ENCODE assay signal across 9 cellular contexts in the genomic region with DNA sequence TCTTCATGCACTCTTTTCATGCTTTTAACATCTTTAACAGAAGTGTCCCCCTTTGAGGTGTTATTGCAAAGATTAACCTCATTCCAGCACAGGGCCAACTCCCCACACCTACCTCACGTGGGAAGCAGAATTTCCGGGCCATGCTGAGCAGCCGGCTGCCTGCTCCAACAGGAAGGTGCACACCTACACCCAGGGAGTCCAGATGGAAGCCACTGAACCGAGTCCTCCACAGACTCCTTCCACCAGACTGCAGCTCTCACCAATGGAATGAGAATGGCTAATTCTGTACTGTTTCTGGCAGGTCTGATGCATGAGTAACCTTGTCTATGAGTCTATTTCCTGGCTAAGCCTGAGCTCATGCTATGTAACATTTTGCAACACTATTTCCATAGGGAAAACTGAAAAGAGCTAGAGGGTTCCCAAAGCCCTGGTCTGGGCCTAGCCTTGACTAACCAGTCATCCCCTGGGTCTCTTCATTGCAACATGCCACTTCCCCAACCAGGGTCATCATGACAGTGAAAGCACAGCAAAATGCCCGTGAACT. TPM values are rescaled to one million over a fixed set of nuclear protein-coding genes. Genes with fewer than 3 reads are reported as not detected.
DNase-seq lines count a peak whose midpoint lies in the region; ATAC-seq and TF ChIP-seq lines count a peak whose summit lies in the region.
"Had no signal": no experiment of that assay in that cellular context is flagged by ENCODE, and none has a peak within 500 bp of the region (broad histone marks: within the 10 kb centered on the region; RNA-seq: fewer than 3 reads in every experiment).

No MANE protein-coding gene starts in this region.

- peak; percentile 88 for DNase-seq in AG04450 (ENCODE audit: low read depth, low spot score)
- no peak for DNase-seq in Karpas-422
- DNase-seq in cerebellar nuclear complex (lab: John Stamatoyannopoulos, UW): peak; percentile 84 to 95
- peak; percentile 75 for DNase-seq in mesenteric fat pad (ENCODE audit: low spot score)
- DNase-seq in ecto neural progenitor cell (ENCODE audit: low spot score): no peak
- DNase-seq in GM10248 (ENCODE audit: extremely low spot score): no peak

- H3K9me3 ChIP-seq in AG04450 (ENCODE audit: control insufficient read depth, insufficient read depth, low read length) (no peaks in the 10 kb centered on the region; the same call in 1 of the 2 replicates), Karpas-422 (ENCODE audit: low read length) (no peaks in the 10 kb centered on the region)
- H3K9me3 ChIP-seq: heart left ventricle had no signal

- no peaks in the 10 kb centered on the region for H3K9me2 ChIP-seq in Karpas-422 (replicated peaks; ENCODE audit: insufficient read depth, low read length)

- no peak overlapping the region for H3K4me2 ChIP-seq in Karpas-422 (ENCODE audit: low read depth, low read length, poor library complexity, severe bottlenecking)

- TF ChIP-seq CTCF in AG04450 (IDR thresholded peaks at IDR 0.05; ENCODE audit: low read depth, low read length) (no peak), GM10248 (IDR thresholded peaks at IDR 0.05; ENCODE audit: control extremely low read depth, extremely low read depth, low read depth, missing control alignments) (no peak)

- H4K20me1 ChIP-seq in Karpas-422 (ENCODE audit: insufficient read depth, low read depth, low read length): 0 out of 2 replicates have a peak, but pooled peaks cover 4% of the 10 kb centered on the region

- peak overlapping the region; percentile 28 for H3K4me3 ChIP-seq in AG04450 (ENCODE audit: low read depth, low read length)
- no peak overlapping the region for H3K4me3 ChIP-seq in Karpas-422 (ENCODE audit: low read length)
- H3K4me3 ChIP-seq: heart left ventricle had no signal

- CTCF ChIA-PET in AG04450 (lab: Charles Lee) (interaction anchor here (0.6 to 1.5 kb wide), 3 partner anchors 42 to 246 kb away, joined by 3 to 5 read pairs (median 4); no protein-coding TSS in a partner anchor), GM10248 (lab: Yijun Ruan, JAX) (no interaction called here)

- no peak overlapping the region for H2AFZ ChIP-seq in Karpas-422 (ENCODE audit: low read length)

- H3K27ac ChIP-seq in AG04450 (ENCODE audit: low read depth, low read length): peak overlapping the region; percentile 100
- H3K27ac ChIP-seq in Karpas-422 (ENCODE audit: low read length): peak overlapping the region; percentile 43; the same call in 1 of the 2 replicates

- H3K36me3 ChIP-seq in Karpas-422 (ENCODE audit: insufficient read depth, low read length): peaks cover 23% of the 10 kb centered on the region; the same call in 1 of the 2 replicates

- no peak overlapping the region for H3K9ac ChIP-seq in Karpas-422 (ENCODE audit: low read length)

- H3K27me3 ChIP-seq in AG04450 (ENCODE audit: control insufficient read depth, insufficient read depth, low read length) (no peaks in the 10 kb centered on the region), Karpas-422 (ENCODE audit: low read length) (no peaks in the 10 kb centered on the region)

- H3K4me1 ChIP-seq in Karpas-422 (ENCODE audit: low read length): no peaks in the 10 kb centered on the region

- no peaks in the 10 kb centered on the region for H3K79me2 ChIP-seq in Karpas-422 (ENCODE audit: low read length)

- no peak for ATAC-seq in GM19467 (IDR thresholded peaks at IDR 0.05; ENCODE audit: unreplicated experiment)
- no peak for ATAC-seq in HG03025 (IDR thresholded peaks at IDR 0.05; ENCODE audit: low FRiP score, unreplicated experiment)

- POLR2A ChIA-PET in AG04450 (lab: Yijun Ruan, JAX): interaction anchor here (0.6 to 1.5 kb wide), 13 partner anchors 9 to 295 kb away, joined by 3 to 14 read pairs (median 4); a partner anchor contains a TSS
- POLR2A ChIA-PET in GM10248 (lab: Yijun Ruan, JAX): no interaction called here

RNA-seq across cellular contexts. Expression of a gene that starts 11.0 kb away (rescaled TPM):
- polyA plus RNA-seq in AG04450 (2011; rRNA removed): 2.4 and 2.9 TPM in 2 replicates
- polyA minus RNA-seq in AG04450 (2011; rRNA and poly(A)+ RNA removed): 0.96 and 2.2 TPM in 2 replicates
- total RNA-seq in Karpas-422 (2014; rRNA removed; shearing (Covaris generic); ENCODE audit: low replicate concordance): 2.8 and 4.1 TPM in 2 replicates
- total RNA-seq in mesenteric fat pad: 1.5 TPM

RNA-seq across cellular contexts. Expression of a gene that starts 31.3 kb away (rescaled TPM):
- polyA plus RNA-seq in AG04450 (2011; rRNA removed): not detected in 2 replicates
- not detected in 2 replicates for polyA minus RNA-seq in AG04450 (2011; rRNA and poly(A)+ RNA removed)
- not detected in 2 replicates for total RNA-seq in Karpas-422 (2014; rRNA removed; shearing (Covaris generic); ENCODE audit: low replicate concordance)
- 4.4 TPM for total RNA-seq in mesenteric fat pad

RNA-seq across cellular contexts. Expression of a gene that starts 33.7 kb away (rescaled TPM):
- 29.4 and 34.9 TPM in 2 replicates for polyA plus RNA-seq in AG04450 (2011; rRNA removed)
- polyA minus RNA-seq in AG04450 (2011; rRNA and poly(A)+ RNA removed): 21.9 and 23.3 TPM in 2 replicates
- 36.8 and 50.7 TPM in 2 replicates for total RNA-seq in Karpas-422 (2014; rRNA removed; shearing (Covaris generic); ENCODE audit: low replicate concordance)
- total RNA-seq in mesenteric fat pad: 36.4 TPM

Comparison
In these comparisons a context has a peak if more than half of its experiments do, and no peak if none do; other contexts are left out.
1. DNase-seq: peak in AG04450 (single experiment), cerebellar nuclear complex (2 of 2) and mesenteric fat pad (single experiment); none in Karpas-422 (single experiment), ecto neural progenitor cell (single experiment) and GM10248 (single experiment).